In the genomic region with DNA sequence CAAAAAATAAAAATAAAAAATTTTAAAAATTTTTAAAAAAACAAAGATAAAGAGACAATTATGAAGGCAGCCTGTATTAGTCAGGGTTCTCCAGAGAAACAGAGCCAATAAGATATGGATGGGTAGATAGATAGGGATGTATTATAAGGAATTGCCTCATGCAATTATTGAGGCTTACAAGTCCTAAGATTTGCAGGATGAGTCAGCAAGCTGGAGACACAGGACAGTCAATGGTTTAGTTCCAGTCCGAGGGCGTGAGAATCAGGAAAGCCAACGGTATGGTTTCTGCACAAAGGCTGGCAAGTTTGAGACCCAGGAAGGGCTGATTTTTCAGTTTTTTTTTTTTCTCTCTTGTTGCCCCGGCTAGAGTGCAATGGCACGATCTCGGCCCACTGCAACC, we compare ENCODE assay signal across 1 cellular context.
TF ChIP-seq lines count a peak whose summit lies in the region.

No MANE protein-coding gene starts in this region.

TF ChIP-seq in IMR-90, 13 proteins besides CTCF, POLR2A, EP300 and RAD21:
- TF ChIP-seq MAFK (IDR thresholded peaks at IDR 0.05; ENCODE audit: low read depth, low read length) (no peak), NFE2L2 (IDR thresholded peaks at IDR 0.05; ENCODE audit: low read depth, low read length) (peak; percentile 26; the same call in 1 of the 2 replicates), CHD1 (IDR thresholded peaks at IDR 0.05; ENCODE audit: low read depth, low read length) (no peak)
